8 cellular contexts compared by ENCODE assay signal in the genomic region with DNA sequence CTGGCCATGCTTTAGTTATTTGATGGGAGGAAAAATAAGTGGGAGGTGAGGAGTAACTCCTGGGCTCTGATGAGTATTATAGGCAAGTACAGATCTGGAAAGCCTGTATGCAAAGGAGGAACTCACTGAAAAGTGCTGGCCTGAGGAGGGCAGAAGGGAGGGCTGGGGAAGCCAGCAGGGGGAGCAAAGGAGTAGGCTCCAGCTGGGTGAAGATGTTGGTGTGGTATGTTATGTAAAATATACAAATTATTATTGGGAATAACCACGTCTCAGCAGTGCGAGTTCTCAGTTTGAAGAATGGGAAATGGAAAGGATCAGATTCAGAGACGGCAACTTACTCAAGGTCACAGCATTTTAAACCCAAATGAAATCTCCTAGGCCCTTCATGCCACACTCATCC. TPM values are rescaled to one million over a fixed set of nuclear protein-coding genes. Genes with fewer than 3 reads are reported as not detected.
A peak's percentile ranks its signal among the peaks of the same experiment; 100 is the strongest.
DNase-seq lines count a peak whose midpoint lies in the region; ATAC-seq and TF ChIP-seq lines count a peak whose summit lies in the region.
"Not testable (repeated sequence)": the region's sequence is repeated elsewhere in the genome, so short reads cannot be mapped to it uniquely, and the experiment has no call there.

No MANE protein-coding gene starts in this region.

- not testable (repeated sequence) for H3K4me1 ChIP-seq in GM23248 (ENCODE audit: insufficient read depth); SJSA1 (replicated peaks); right cardiac atrium (ENCODE audit: control insufficient read depth, insufficient read depth, low read length)
- H3K4me1 ChIP-seq in neural progenitor cell, result peaks cover 11% of the 10 kb centered on the region

- H3K9me3 ChIP-seq in GM23248 (ENCODE audit: low read depth); SJSA1 (replicated peaks); right cardiac atrium (ENCODE audit: control insufficient read depth, low read length); neural progenitor cell (ENCODE audit: low read depth): not testable (repeated sequence)

- not testable (repeated sequence) for H3K36me3 Mint-ChIP-seq in activated T-cell treated with anti-CD3 and anti-CD28 coated beads, Interleukin-2, amount 50 U/mL, for 24 hours (ENCODE audit: low read depth); chondrocyte (ENCODE audit: low read depth); neural progenitor cell

- not testable (repeated sequence) for H3K9me2 ChIP-seq in GM23248 (ENCODE audit: insufficient read depth)

- not testable (repeated sequence) for H3K27me3 ChIP-seq in GM23248 (replicated peaks; ENCODE audit: insufficient read depth); SJSA1 (replicated peaks); right cardiac atrium (ENCODE audit: control insufficient read depth, insufficient read depth); neural progenitor cell

- H3K79me2 ChIP-seq in GM23248 (ENCODE audit: insufficient read depth) (peaks cover 15% of the 10 kb centered on the region), neural progenitor cell (ENCODE audit: low read depth) (peaks cover 13% of the 10 kb centered on the region)

- H3K27ac Mint-ChIP-seq in activated T-cell treated with anti-CD3 and anti-CD28 coated beads, Interleukin-2, amount 50 U/mL, for 24 hours; chondrocyte (ENCODE audit: unreplicated experiment); neural progenitor cell: not testable (repeated sequence)

- H3K27me3 Mint-ChIP-seq in activated T-cell treated with anti-CD3 and anti-CD28 coated beads, Interleukin-2, amount 50 U/mL, for 24 hours; chondrocyte (ENCODE audit: low read depth); neural progenitor cell (ENCODE audit: insufficient read depth, low read depth): not testable (repeated sequence)

- not testable (repeated sequence) for H3F3A ChIP-seq in GM23248 (ENCODE audit: insufficient read depth); neural progenitor cell (ENCODE audit: low read depth)

- not testable (repeated sequence) for H3K27ac ChIP-seq in GM23248; SJSA1; right cardiac atrium (ENCODE audit: low read length); neural progenitor cell

- not testable (repeated sequence) for H3K4me3 Mint-ChIP-seq in activated T-cell treated with anti-CD3 and anti-CD28 coated beads, Interleukin-2, amount 50 U/mL, for 24 hours; chondrocyte (ENCODE audit: unreplicated experiment); neural progenitor cell

- 56 to 57% methylated on average over 3 of the region's 3 CpGs for WGBS in GM23248 (ENCODE audit: low coverage in 1 of 2, low lambda C conversion rate in 2 of 2, missing lambda C conversion rate in 2 of 2), 2 experiments
- 59% methylated on average over 3 of the region's 3 CpGs for WGBS in right cardiac atrium

- intact Hi-C loops in right cardiac atrium (cut with DNase I), result not testable (repeated sequence)

- not testable (repeated sequence) for ATAC-seq in right cardiac atrium

- H3K36me3 ChIP-seq in GM23248 (ENCODE audit: low read depth); SJSA1; neural progenitor cell: not testable (repeated sequence)

- in situ Hi-C loops in GM23248 (cut with MboI), result not testable (repeated sequence)

- not testable (repeated sequence) for H3K4me3 ChIP-seq in GM23248; SJSA1; right cardiac atrium (ENCODE audit: low read length); neural progenitor cell

- not testable (repeated sequence) for H3K4me2 ChIP-seq in GM23248 (ENCODE audit: unreplicated experiment); neural progenitor cell

- H4K20me1 ChIP-seq in GM23248 (ENCODE audit: insufficient read depth); neural progenitor cell (ENCODE audit: low read depth): not testable (repeated sequence)

- not testable (repeated sequence) for H3K9me3 Mint-ChIP-seq in activated T-cell treated with anti-CD3 and anti-CD28 coated beads, Interleukin-2, amount 50 U/mL, for 24 hours; chondrocyte (ENCODE audit: low read depth); neural progenitor cell

- TF ChIP-seq CTCF in AG09319 (IDR thresholded peaks at IDR 0.05; ENCODE audit: low read depth, low read length) (peak; percentile 36), chondrocyte (IDR thresholded peaks at IDR 0.05) (peak; percentile 70), neural progenitor cell (IDR thresholded peaks at IDR 0.05) (peak; percentile 51)

- H3K4me1 Mint-ChIP-seq in activated T-cell treated with anti-CD3 and anti-CD28 coated beads, Interleukin-2, amount 50 U/mL, for 24 hours (ENCODE audit: low read depth), result peaks cover 33% of the 10 kb centered on the region
- H3K4me1 Mint-ChIP-seq in chondrocyte (ENCODE audit: low read depth) (peaks cover 11% of the 10 kb centered on the region), neural progenitor cell (peaks cover 18% of the 10 kb centered on the region)

- not testable (repeated sequence) for H2AFZ ChIP-seq in GM23248; neural progenitor cell (replicated peaks)

- not testable (repeated sequence) for H3K9ac ChIP-seq in GM23248, neural progenitor cell

- DNase-seq in AG09319 (ENCODE audit: extremely low read depth, low read depth); chondrocyte (ENCODE audit: low spot score): not testable (repeated sequence)
- peak; percentile 55 for DNase-seq in GM23248
- DNase-seq in SJSA1 (ENCODE audit: low read depth in 1 of 2, low spot score in 2 of 2), result peak; percentile 28 to 68
- DNase-seq in activated T-cell treated with anti-CD3 and anti-CD28 coated beads, Interleukin-2, amount 50 U/mL, for 24 hours, result peak; percentile 74
- peak; percentile 52 to 84 (median 82) for DNase-seq in right cardiac atrium
- peak; percentile 13 for DNase-seq in neural progenitor cell (ENCODE audit: low spot score)
- DNase-seq in stimulated activated CD8-positive, alpha-beta memory T cell treated with anti-CD3 and anti-CD28 coated beads, Interleukin-15, amount 100 ng/mL, for 48 hours (ENCODE audit: low read depth in 2 of 2), result peak; percentile 23 to 27

RNA-seq across cellular contexts. Expression of gene RABL2A, which starts 39.9 kb away (rescaled TPM):
- 4.3 and 5.4 TPM in 2 replicates for total RNA-seq in GM23248 (2014; rRNA removed; shearing (Covaris generic))
- 6.5 and 9.7 TPM in 2 replicates for polyA plus RNA-seq in GM23248 (2016; fragmentation: Nextera tagmentation; extraction: Ambion mirVana)
- total RNA-seq in SJSA1 (2014; rRNA removed; shearing (Covaris generic)), result 2.3 and 6.5 TPM in 2 replicates
- total RNA-seq in chondrocyte, result 11.1 to 23.5 TPM (median 12.2 TPM) in 3 replicates
- 10 to 100 TPM in 3 of 4 donors, 1 to 10 TPM in 1; 8.6 to 11.8 (median 10.6) TPM for total RNA-seq in right cardiac atrium
- 8.5 TPM for polyA plus RNA-seq in right cardiac atrium
- total RNA-seq in neural progenitor cell (ENCODE audit: low replicate concordance), result 13.4 and 18.7 TPM in 2 replicates
